ENCODE assay signal across 14 cellular contexts in the genomic region with DNA sequence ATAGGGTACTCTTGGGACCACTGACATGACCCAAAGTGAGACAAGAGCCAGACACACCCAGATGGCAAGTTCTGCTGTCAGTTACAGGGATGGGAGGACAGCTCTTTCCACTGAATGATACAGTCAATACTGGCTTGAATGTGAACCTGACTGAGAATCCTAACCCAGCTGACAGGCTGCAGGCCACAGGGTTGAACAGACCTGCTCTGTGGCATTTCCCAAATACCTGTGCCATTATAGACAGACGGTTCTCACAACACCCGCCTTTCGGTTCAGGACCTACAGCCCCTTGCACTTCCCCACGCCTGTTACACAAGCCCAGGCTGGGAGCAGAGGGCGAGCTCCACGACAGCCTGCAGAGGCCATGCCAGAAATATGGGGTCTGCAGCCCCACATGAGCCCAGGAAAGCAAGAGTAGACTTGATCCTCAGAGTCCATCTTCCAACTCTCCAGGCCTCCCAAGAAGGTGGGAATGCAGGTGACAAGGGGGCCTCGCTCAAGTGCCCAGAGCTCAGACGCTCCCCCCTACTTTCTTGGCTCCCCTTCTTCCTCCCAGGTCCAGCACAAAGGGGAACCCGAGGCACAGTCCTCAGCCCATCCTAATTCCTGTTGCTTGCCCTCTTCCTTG.
DNase-seq lines count a peak whose midpoint lies in the region; ATAC-seq, FAIRE-seq and TF ChIP-seq lines count a peak whose summit lies in the region.
"Had no signal": no experiment of that assay in that cellular context is flagged by ENCODE, and none has a peak within 500 bp of the region (broad histone marks: within the 10 kb centered on the region; RNA-seq: fewer than 3 reads in every experiment).

No MANE protein-coding gene starts in this region.

- no peak overlapping the region for H2AFZ ChIP-seq in GM12878 (ENCODE audit: control insufficient read depth, low read depth, low read length)

- H3K4me3 Mint-ChIP-seq in mesothelial cell of epicardium: no peak overlapping the region
- H3K4me3 Mint-ChIP-seq: B cell; CD8-positive, alpha-beta T cell had no signal

- H3K9ac ChIP-seq in GM12878 (ENCODE audit: control insufficient read depth, insufficient read depth, low read length): no peak overlapping the region

- no peaks in the 10 kb centered on the region for H3K36me3 ChIP-seq in GM12878 (ENCODE audit: control insufficient read depth in 2 of 2, insufficient read depth in 2 of 2, low read length in 1 of 2)

- RAD21 ChIA-PET in GM12878 (lab: Charles Lee; ENCODE audit: unreplicated experiment): interaction anchor here (0.7 to 1.7 kb wide), 4 partner anchors 9 to 420 kb away, joined by 3 to 5 read pairs (median 3); no protein-coding TSS in a partner anchor

- WGBS in GM12878 (ENCODE audit: insufficient coverage, insufficient replicate concordance, low lambda C conversion rate, missing lambda C conversion rate): 70% methylated on average over 9 of the region's 9 CpGs

- no peak for FAIRE-seq in GM12878 (lab: Jason Lieb, UNC)
- FAIRE-seq: RCC 7860 had no signal

- POLR2A ChIA-PET in GM12878 (lab: Charles Lee): interaction anchor here (2.2 kb wide), 1 partner anchor 17 kb away, joined by 12 read pairs; no protein-coding TSS in a partner anchor

- no peaks in the 10 kb centered on the region; the same call in 2 of the 3 replicates for H3K9me3 ChIP-seq in GM12878 (replicated peaks; ENCODE audit: control insufficient read depth, insufficient read depth, low read length)

- no peaks in the 10 kb centered on the region for H4K20me1 ChIP-seq in GM12878 (ENCODE audit: control insufficient read depth, insufficient read depth)

- ATAC-seq in GM12878 (peak; percentile 31; the same call in 1 of the 3 replicates), HG02884 (IDR thresholded peaks at IDR 0.05; ENCODE audit: unreplicated experiment) (no peak), sciatic nerve (no peak)
- ATAC-seq: CD8-positive, alpha-beta T cell; HCT116 had no signal

- no peak for TF ChIP-seq EP300 in GM12878 (IDR thresholded peaks at IDR 0.05; ENCODE audit: borderline replicate concordance in 1 of 2, control insufficient read depth in 1 of 2, low read depth in 2 of 2, low read length in 2 of 2)

- no peak for TF ChIP-seq CTCF in 22Rv1 (IDR thresholded peaks at IDR 0.05)
- no peak for TF ChIP-seq CTCF in GM12878 (IDR thresholded peaks at IDR 0.05 in 2 of 3, conservative IDR thresholded peaks at IDR 0.05 in 1 of 3; ENCODE audit: control insufficient read depth in 2 of 3, extremely low read depth in 1 of 3, insufficient read depth in 1 of 3, low read depth in 3 of 3, low read length in 3 of 3)
- no peak for TF ChIP-seq CTCF in mesothelial cell of epicardium (IDR thresholded peaks at IDR 0.05; ENCODE audit: unreplicated experiment)

- no peaks in the 10 kb centered on the region for H3K27me3 ChIP-seq in GM12878 (replicated peaks in 1 of 2; ENCODE audit: control insufficient read depth in 2 of 2, insufficient read depth in 2 of 2, low read length in 1 of 2)

- H3K27ac Mint-ChIP-seq in mesothelial cell of epicardium: peak overlapping the region; percentile 77
- H3K27ac Mint-ChIP-seq: B cell; CD8-positive, alpha-beta T cell had no signal

- no TSS peak for BruUV-seq in GM12878 (replicated peaks; lab: Mats Ljungman, UMichigan)

- no peak overlapping the region for H3K4me3 ChIP-seq in GM12878

- H3K27me3 Mint-ChIP-seq in mesothelial cell of epicardium (ENCODE audit: low read depth): no peaks in the 10 kb centered on the region

- H3K4me1 Mint-ChIP-seq in mesothelial cell of epicardium: peaks cover 33% of the 10 kb centered on the region
- H3K4me1 Mint-ChIP-seq: B cell had no signal

- no peak for TF ChIP-seq POLR2A in GM12878 (IDR thresholded peaks at IDR 0.05; ENCODE audit: low read depth, low read length)

- in situ Hi-C loops in GM12878 (cut with MboI): no loop called here

- SMC1A ChIA-PET in GM12878 (lab: Charles Lee; ENCODE audit: uncharacterized antibody, unreplicated experiment): interaction anchor here (0.5 to 3.7 kb wide), 7 partner anchors 9 to 313 kb away, joined by 3 to 21 read pairs (median 4); no protein-coding TSS in a partner anchor

- H3K4me1 ChIP-seq in GM12878 (ENCODE audit: control insufficient read depth, insufficient read depth, low read length): no peaks in the 10 kb centered on the region

- CTCF ChIA-PET in GM12878 (lab: Yijun Ruan, JAX): interaction anchor here (1.1 to 1.7 kb wide), 4 partner anchors 9 to 122 kb away, joined by 3 to 5 read pairs (median 4); no protein-coding TSS in a partner anchor

- TF ChIP-seq RAD21 in GM12878 (IDR thresholded peaks at IDR 0.05; ENCODE audit: insufficient read depth, low read depth, low read length): no peak

- peaks cover 8% of the 10 kb centered on the region for H3K9me3 Mint-ChIP-seq in mesothelial cell of epicardium
- H3K9me3 Mint-ChIP-seq: CD8-positive, alpha-beta T cell had no signal

- intact Hi-C loops in GM12878 (cut with micrococcal nuclease; ENCODE audit: unreplicated experiment) (no loop called here), sciatic nerve (cut with DNase I) (no loop called here)

- H3K4me2 ChIP-seq in GM12878 (ENCODE audit: control insufficient read depth, insufficient read depth): no peak overlapping the region

- DNase-seq in ELF-1 (ENCODE audit: low read depth, low spot score) (peak; percentile 70), GM12878 (ENCODE audit: low read depth, low spot score) (no peak), mesothelial cell of epicardium (ENCODE audit: low spot score in 2 of 2, unreplicated experiment in 2 of 2) (no peak), sciatic nerve (ENCODE audit: low spot score) (no peak)
- DNase-seq in activated CD4-positive, alpha-beta T cell treated with anti-CD3 and anti-CD28 coated beads, Interleukin-2, amount 50 U/mL, for 4 hours: no peak
- DNase-seq: CD8-positive, alpha-beta T cell; NCI-H1436 treated with DMSO at 0.1 percent for 48 hours; NCI-H2107; SIG-M5 had no signal

- peaks cover 5% of the 10 kb centered on the region for H3K36me3 Mint-ChIP-seq in mesothelial cell of epicardium
- H3K36me3 Mint-ChIP-seq: CD8-positive, alpha-beta T cell had no signal

- peak overlapping the region; percentile 21; the same call in 1 of the 2 replicates for H3K27ac ChIP-seq in 22Rv1
- no peak overlapping the region for H3K27ac ChIP-seq in GM12878 (ENCODE audit: control insufficient read depth, insufficient read depth)

- no peaks in the 10 kb centered on the region for H3K79me2 ChIP-seq in GM12878 (ENCODE audit: control insufficient read depth, insufficient read depth, low read length)

TF ChIP-seq in GM12878, 131 proteins besides CTCF, POLR2A, EP300 and RAD21 (continues in another document):
- TF ChIP-seq TCF7 (IDR thresholded peaks at IDR 0.05; ENCODE audit: borderline replicate concordance) (no peak), JUNB (IDR thresholded peaks at IDR 0.05) (no peak), NR2F1 (conservative IDR thresholded peaks at IDR 0.05) (no peak), STAT3 (IDR thresholded peaks at IDR 0.05; ENCODE audit: low read depth, low read length) (no peak)
- TF ChIP-seq, protein P1, sequence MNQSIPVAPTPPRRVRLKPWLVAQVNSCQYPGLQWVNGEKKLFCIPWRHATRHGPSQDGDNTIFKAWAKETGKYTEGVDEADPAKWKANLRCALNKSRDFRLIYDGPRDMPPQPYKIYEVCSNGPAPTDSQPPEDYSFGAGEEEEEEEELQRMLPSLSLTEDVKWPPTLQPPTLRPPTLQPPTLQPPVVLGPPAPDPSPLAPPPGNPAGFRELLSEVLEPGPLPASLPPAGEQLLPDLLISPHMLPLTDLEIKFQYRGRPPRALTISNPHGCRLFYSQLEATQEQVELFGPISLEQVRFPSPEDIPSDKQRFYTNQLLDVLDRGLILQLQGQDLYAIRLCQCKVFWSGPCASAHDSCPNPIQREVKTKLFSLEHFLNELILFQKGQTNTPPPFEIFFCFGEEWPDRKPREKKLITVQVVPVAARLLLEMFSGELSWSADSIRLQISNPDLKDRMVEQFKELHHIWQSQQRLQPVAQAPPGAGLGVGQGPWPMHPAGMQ (IDR thresholded peaks at IDR 0.05; ENCODE audit: borderline replicate concordance): no peak
- TF ChIP-seq, protein P2, sequence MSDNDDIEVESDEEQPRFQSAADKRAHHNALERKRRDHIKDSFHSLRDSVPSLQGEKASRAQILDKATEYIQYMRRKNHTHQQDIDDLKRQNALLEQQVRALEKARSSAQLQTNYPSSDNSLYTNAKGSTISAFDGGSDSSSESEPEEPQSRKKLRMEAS (IDR thresholded peaks at IDR 0.05; ENCODE audit: low read depth, low read length): no peak
- TF ChIP-seq, protein P3, sequence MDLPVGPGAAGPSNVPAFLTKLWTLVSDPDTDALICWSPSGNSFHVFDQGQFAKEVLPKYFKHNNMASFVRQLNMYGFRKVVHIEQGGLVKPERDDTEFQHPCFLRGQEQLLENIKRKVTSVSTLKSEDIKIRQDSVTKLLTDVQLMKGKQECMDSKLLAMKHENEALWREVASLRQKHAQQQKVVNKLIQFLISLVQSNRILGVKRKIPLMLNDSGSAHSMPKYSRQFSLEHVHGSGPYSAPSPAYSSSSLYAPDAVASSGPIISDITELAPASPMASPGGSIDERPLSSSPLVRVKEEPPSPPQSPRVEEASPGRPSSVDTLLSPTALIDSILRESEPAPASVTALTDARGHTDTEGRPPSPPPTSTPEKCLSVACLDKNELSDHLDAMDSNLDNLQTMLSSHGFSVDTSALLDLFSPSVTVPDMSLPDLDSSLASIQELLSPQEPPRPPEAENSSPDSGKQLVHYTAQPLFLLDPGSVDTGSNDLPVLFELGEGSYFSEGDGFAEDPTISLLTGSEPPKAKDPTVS (IDR thresholded peaks at IDR 0.05; ENCODE audit: low read depth, low read length): no peak
